Comparison of ENCODE assay signal across 8 cellular contexts in the genomic region with DNA sequence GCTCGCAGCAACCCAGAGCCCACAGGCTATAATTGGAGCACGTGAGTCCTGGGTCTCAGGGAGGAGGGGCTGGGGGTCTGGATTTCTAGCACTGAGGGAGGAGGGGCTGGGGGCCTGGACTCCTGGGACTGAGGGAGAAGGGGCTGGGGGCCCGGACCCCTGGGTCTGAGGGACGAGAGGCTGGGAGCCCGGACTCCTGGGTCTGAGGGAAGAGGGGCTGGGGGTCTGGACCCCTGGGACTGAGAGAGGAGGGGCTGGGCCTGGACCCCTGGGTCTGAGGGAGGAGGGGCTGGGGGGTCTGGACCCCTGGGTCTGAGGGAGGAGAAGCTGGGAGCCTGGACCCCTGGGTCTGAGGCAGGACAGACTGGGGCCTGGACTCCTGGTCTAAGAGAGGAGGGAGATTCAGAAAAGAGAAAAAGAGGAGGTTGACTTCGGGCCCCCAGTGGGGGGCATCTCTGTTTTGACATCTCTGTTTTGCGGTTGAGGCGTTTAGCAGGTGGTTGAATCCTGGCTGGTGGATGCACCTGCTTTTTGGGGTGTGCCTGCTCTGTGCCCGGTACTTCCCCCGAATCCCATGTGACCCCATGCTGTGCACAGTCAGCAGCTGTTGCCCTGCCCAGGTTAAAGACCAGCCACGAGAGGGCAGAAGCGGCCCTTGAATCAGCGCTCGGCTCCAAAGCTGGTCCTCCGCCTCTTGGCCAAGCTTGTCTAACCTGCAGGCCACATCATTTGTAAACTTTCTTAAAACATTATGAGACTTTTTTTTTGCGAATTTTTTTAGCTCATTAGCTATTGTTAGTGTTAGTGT. TPM values are rescaled to one million over a fixed set of nuclear protein-coding genes. Genes with fewer than 3 reads are reported as not detected.
A peak's percentile ranks its signal among the peaks of the same experiment; 100 is the strongest.
DNase-seq lines count a peak whose midpoint lies in the region; ATAC-seq and TF ChIP-seq lines count a peak whose summit lies in the region.

No MANE protein-coding gene starts in this region.

- peak overlapping the region; percentile 33 for H3K27ac ChIP-seq in PC-9

- no peak overlapping the region for H3K4me2 ChIP-seq in PC-9

- peaks cover 8% of the 10 kb centered on the region; the same call in 1 of the 2 replicates for H3K4me1 ChIP-seq in PC-9 (replicated peaks; ENCODE audit: insufficient read depth)

- H3K27me3 Mint-ChIP-seq in glutamatergic neuron (ENCODE audit: unreplicated experiment), result no peaks in the 10 kb centered on the region

- no peaks in the 10 kb centered on the region for H3K9me3 Mint-ChIP-seq in glutamatergic neuron (ENCODE audit: unreplicated experiment)

- no peaks in the 10 kb centered on the region for H3K9me3 ChIP-seq in PC-9 (ENCODE audit: insufficient read depth, low read depth)

- H3K36me3 ChIP-seq in PC-9 (ENCODE audit: low read depth), result peaks cover 80% of the 10 kb centered on the region

- H4K20me1 ChIP-seq in PC-9 (ENCODE audit: insufficient read depth), result no peaks in the 10 kb centered on the region

- no TSS peak for BruUV-seq in PC-9 (replicated peaks; lab: Mats Ljungman, UMichigan)

- peaks cover 88% of the 10 kb centered on the region for H3F3A ChIP-seq in PC-9 (ENCODE audit: insufficient read depth, low read depth)

- H2AFZ ChIP-seq in PC-9, result no peak overlapping the region

- no peaks in the 10 kb centered on the region for H3K36me3 Mint-ChIP-seq in glutamatergic neuron (ENCODE audit: unreplicated experiment)

- H3K4me3 Mint-ChIP-seq in glutamatergic neuron (ENCODE audit: unreplicated experiment), result no peak overlapping the region

- CTCF ChIA-PET in PC-9 (lab: Charles Lee), result interaction anchor here (0.6 to 1.1 kb wide), 9 partner anchors 15 to 117 kb away, joined by 3 to 8 read pairs (median 3); no protein-coding TSS in a partner anchor

- no peaks in the 10 kb centered on the region for H3K9me2 ChIP-seq in PC-9 (ENCODE audit: insufficient read depth)

- POLR2A ChIA-PET in PC-9 (lab: Charles Lee; ENCODE audit: unreplicated experiment), result no interaction called here

- DNase-seq in PC-9 (peak; percentile 76 to 84), glutamatergic neuron (peak; percentile 66), renal cortical epithelial cell (ENCODE audit: low read depth) (peak; percentile 29), amniotic stem cell (lab: John Stamatoyannopoulos, UW) (no peak), OCI-M2 (lab: John Stamatoyannopoulos, UW; ENCODE audit: unreplicated experiment) (no peak)
- peak; percentile 9 to 32 for DNase-seq in activated T-helper 1 cell treated with anti-CD3 and anti-CD28 coated beads, Interleukin-2, amount 50 U/mL, for 16 hours (ENCODE audit: low read depth in 1 of 2, low spot score in 1 of 2)

- intact Hi-C loops in PC-9 (cut with micrococcal nuclease; ENCODE audit: unreplicated experiment), result loop anchor here (1.0 to 2.0 kb wide), 6 partner anchors 35 to 190 kb away; no protein-coding TSS in a partner anchor

- H3K4me1 Mint-ChIP-seq in glutamatergic neuron (ENCODE audit: low read depth, unreplicated experiment), result no peaks in the 10 kb centered on the region

- no peak overlapping the region for H3K27ac Mint-ChIP-seq in glutamatergic neuron (ENCODE audit: unreplicated experiment)

- no peaks in the 10 kb centered on the region for H3K27me3 ChIP-seq in PC-9 (ENCODE audit: insufficient read depth, low read depth)

- peaks cover 56% of the 10 kb centered on the region for H3K79me2 ChIP-seq in PC-9 (ENCODE audit: low read depth)

- TF ChIP-seq CTCF in PC-9 (conservative IDR thresholded peaks at IDR 0.05) (peak; percentile 77), glutamatergic neuron (IDR thresholded peaks at IDR 0.05; ENCODE audit: partially characterized antibody, unreplicated experiment) (peak; percentile 16)

- ATAC-seq in GM18499 (IDR thresholded peaks at IDR 0.05; ENCODE audit: insufficient read depth, unreplicated experiment) (peak; percentile 86), HG02678 (IDR thresholded peaks at IDR 0.05; ENCODE audit: unreplicated experiment) (peak; percentile 86)

- no peak overlapping the region for H3K4me3 ChIP-seq in PC-9

RNA-seq across cellular contexts. Expression of gene PVR, which starts 10.5 kb away (rescaled TPM):
- total RNA-seq in PC-9 (2021) (50.8 and 52.1 TPM in 2 replicates), glutamatergic neuron (ENCODE audit: unreplicated experiment) (14.8 TPM), renal cortical epithelial cell (230 and 248 TPM in 2 replicates)

RNA-seq across cellular contexts. Expression of gene CEACAM19, which starts 17.1 kb away (rescaled TPM):
- total RNA-seq in PC-9 (2021) (4.8 and 8.0 TPM in 2 replicates), glutamatergic neuron (ENCODE audit: unreplicated experiment) (1.5 TPM), renal cortical epithelial cell (under 0.01 and 9.4 TPM in 2 replicates)

RNA-seq across cellular contexts. Expression of gene IGSF23, which starts 40.8 kb away (rescaled TPM):
- total RNA-seq in PC-9 (2021), result not detected in 2 replicates
- total RNA-seq in glutamatergic neuron (ENCODE audit: unreplicated experiment), result not detected
- 0.17 and 2.7 TPM in 2 replicates for total RNA-seq in renal cortical epithelial cell

RNA-seq across cellular contexts. Expression of gene CEACAM16, which starts 44.8 kb away (rescaled TPM):
- total RNA-seq in PC-9 (2021) (not detected in 2 replicates), glutamatergic neuron (ENCODE audit: unreplicated experiment) (not detected), renal cortical epithelial cell (not detected in 2 replicates)

Comparison
In these comparisons a context has a peak if more than half of its experiments do, and no peak if none do; other contexts are left out.
1. DNase-seq: peak in PC-9 (2 of 2), activated T-helper 1 cell treated with anti-CD3 and anti-CD28 coated beads, Interleukin-2, amount 50 U/mL, for 16 hours (2 of 2), glutamatergic neuron (single experiment) and renal cortical epithelial cell (single experiment); none in amniotic stem cell (single experiment) and OCI-M2 (single experiment).